1 cellular context compared by ENCODE assay signal in the genomic region with DNA sequence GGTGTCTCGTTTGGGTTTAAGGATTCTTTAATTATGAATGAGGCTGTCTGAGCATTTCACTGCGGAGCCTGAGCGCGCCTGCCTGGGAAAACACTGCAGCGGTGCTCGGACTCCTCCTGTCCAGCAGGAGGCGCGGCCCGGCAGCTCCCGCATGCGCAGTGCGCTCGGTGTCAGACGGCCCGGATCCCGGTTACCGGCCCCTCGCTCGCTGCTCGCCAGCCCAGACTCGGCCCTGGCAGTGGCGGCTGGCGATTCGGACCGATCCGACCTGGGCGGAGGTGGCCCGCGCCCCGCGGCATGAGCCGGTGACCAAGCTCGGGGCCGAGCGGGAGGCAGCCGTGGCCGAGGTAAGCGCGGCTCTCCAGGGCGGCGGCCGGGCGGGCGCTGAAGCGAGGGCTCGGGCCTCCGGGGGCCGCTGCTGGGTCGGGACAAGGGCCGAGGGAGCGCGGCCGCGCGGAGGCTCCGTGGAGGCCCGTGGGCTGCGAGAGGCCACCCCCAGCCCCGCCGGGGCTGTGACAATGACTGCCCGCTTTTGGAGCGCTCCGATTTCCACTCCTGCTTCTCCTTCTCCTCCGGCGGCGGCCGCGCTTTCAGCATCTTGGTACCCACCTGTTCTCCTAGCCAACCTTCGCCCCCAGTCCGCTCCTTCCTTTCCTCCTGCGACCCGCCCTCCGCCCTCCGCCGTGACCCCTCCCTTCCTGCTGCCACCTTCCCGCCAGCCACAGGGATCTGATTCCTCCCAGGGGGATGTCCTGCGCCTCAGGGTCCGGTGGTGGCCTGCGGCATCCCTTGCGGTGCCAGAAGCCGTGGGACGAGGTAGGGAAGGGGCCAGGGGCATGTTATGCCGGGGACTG.
TF ChIP-seq lines count a peak whose summit lies in the region.

EXT2 (plus strand) TSS at position 173 of the 854 bp plus-strand sequence. CDS start 12,035 bp downstream, outside the sequence.

TF ChIP-seq in HepG2, 621 proteins besides CTCF, POLR2A, EP300 and RAD21 (continued from another document and continues in another):
- TF ChIP-seq HMGXB4 (CRISPR knock-in tag; IDR thresholded peaks at IDR 0.05; ENCODE audit: borderline replicate concordance in 1 of 2, low read depth in 1 of 2): peak; percentile 93 to 98
- TF ChIP-seq, protein P1, sequence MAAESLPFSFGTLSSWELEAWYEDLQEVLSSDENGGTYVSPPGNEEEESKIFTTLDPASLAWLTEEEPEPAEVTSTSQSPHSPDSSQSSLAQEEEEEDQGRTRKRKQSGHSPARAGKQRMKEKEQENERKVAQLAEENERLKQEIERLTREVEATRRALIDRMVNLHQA (CRISPR knock-in tag; IDR thresholded peaks at IDR 0.05): no peak
- TF ChIP-seq ZBTB3 (CRISPR knock-in tag; IDR thresholded peaks at IDR 0.05; ENCODE audit: borderline replicate concordance, low read depth): no peak
- peak; percentile 16; the same call in 1 of the 2 replicates for TF ChIP-seq ARNT2 (CRISPR knock-in tag; IDR thresholded peaks at IDR 0.05; ENCODE audit: low read depth)
- TF ChIP-seq ZBTB38 (CRISPR knock-in tag; IDR thresholded peaks at IDR 0.05): peak; percentile 32; the same call in 1 of the 2 replicates
- TF ChIP-seq, protein P2, sequence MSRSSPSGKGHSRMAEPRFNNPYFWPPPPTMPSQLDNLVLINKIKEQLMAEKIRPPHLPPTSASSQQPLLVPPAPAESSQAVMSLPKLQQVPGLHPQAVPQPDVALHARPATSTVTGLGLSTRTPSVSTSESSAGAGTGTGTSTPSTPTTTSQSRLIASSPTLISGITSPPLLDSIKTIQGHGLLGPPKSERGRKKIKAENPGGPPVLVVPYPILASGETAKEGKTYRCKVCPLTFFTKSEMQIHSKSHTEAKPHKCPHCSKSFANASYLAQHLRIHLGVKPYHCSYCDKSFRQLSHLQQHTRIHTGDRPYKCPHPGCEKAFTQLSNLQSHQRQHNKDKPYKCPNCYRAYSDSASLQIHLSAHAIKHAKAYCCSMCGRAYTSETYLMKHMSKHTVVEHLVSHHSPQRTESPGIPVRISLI (CRISPR knock-in tag; IDR thresholded peaks at IDR 0.05; ENCODE audit: borderline replicate concordance): no peak
- no peak for TF ChIP-seq ZNF234 (CRISPR knock-in tag; conservative IDR thresholded peaks at IDR 0.05)
- no peak for TF ChIP-seq SP4 (CRISPR knock-in tag; IDR thresholded peaks at IDR 0.05)
- no peak for TF ChIP-seq ZSCAN12 (CRISPR knock-in tag; IDR thresholded peaks at IDR 0.05)
- TF ChIP-seq ZNF136 (CRISPR knock-in tag; IDR thresholded peaks at IDR 0.05; ENCODE audit: low read depth): no peak
- TF ChIP-seq, protein P3, sequence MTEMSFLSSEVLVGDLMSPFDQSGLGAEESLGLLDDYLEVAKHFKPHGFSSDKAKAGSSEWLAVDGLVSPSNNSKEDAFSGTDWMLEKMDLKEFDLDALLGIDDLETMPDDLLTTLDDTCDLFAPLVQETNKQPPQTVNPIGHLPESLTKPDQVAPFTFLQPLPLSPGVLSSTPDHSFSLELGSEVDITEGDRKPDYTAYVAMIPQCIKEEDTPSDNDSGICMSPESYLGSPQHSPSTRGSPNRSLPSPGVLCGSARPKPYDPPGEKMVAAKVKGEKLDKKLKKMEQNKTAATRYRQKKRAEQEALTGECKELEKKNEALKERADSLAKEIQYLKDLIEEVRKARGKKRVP (CRISPR knock-in tag; IDR thresholded peaks at IDR 0.05): no peak
- TF ChIP-seq DR1 (CRISPR knock-in tag; IDR thresholded peaks at IDR 0.05): no peak
- TF ChIP-seq ZNF75D (CRISPR knock-in tag; IDR thresholded peaks at IDR 0.05; ENCODE audit: borderline replicate concordance): no peak
- TF ChIP-seq RARG (CRISPR knock-in tag; IDR thresholded peaks at IDR 0.05; ENCODE audit: low read depth): no peak
- peak; percentile 74 for TF ChIP-seq NR2C2 (CRISPR knock-in tag; IDR thresholded peaks at IDR 0.05; ENCODE audit: borderline replicate concordance)
- no peak; the same call in 1 of the 2 replicates for TF ChIP-seq ARID4A (CRISPR knock-in tag; IDR thresholded peaks at IDR 0.05; ENCODE audit: borderline replicate concordance)
- TF ChIP-seq PREB (CRISPR knock-in tag; IDR thresholded peaks at IDR 0.05): no peak
- no peak for TF ChIP-seq ZNF713 (CRISPR knock-in tag; IDR thresholded peaks at IDR 0.05)
- TF ChIP-seq, protein P4, sequence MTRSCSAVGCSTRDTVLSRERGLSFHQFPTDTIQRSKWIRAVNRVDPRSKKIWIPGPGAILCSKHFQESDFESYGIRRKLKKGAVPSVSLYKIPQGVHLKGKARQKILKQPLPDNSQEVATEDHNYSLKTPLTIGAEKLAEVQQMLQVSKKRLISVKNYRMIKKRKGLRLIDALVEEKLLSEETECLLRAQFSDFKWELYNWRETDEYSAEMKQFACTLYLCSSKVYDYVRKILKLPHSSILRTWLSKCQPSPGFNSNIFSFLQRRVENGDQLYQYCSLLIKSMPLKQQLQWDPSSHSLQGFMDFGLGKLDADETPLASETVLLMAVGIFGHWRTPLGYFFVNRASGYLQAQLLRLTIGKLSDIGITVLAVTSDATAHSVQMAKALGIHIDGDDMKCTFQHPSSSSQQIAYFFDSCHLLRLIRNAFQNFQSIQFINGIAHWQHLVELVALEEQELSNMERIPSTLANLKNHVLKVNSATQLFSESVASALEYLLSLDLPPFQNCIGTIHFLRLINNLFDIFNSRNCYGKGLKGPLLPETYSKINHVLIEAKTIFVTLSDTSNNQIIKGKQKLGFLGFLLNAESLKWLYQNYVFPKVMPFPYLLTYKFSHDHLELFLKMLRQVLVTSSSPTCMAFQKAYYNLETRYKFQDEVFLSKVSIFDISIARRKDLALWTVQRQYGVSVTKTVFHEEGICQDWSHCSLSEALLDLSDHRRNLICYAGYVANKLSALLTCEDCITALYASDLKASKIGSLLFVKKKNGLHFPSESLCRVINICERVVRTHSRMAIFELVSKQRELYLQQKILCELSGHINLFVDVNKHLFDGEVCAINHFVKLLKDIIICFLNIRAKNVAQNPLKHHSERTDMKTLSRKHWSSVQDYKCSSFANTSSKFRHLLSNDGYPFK (CRISPR knock-in tag; IDR thresholded peaks at IDR 0.05; ENCODE audit: borderline replicate concordance): no peak
- peak; percentile 32 for TF ChIP-seq SKI (IDR thresholded peaks at IDR 0.05; ENCODE audit: partially characterized antibody)
- 0 out of 2 replicates have a peak, but pooled peaks have one; percentile 55 for TF ChIP-seq ZNF441 (CRISPR knock-in tag; IDR thresholded peaks at IDR 0.05; ENCODE audit: borderline replicate concordance)
- no peak for TF ChIP-seq HIVEP1 (CRISPR knock-in tag; IDR thresholded peaks at IDR 0.05)
- 0 out of 2 replicates have a peak, but pooled peaks have one; percentile 35 for TF ChIP-seq MEF2D (CRISPR knock-in tag; IDR thresholded peaks at IDR 0.05)
- TF ChIP-seq SIX4 (CRISPR knock-in tag; IDR thresholded peaks at IDR 0.05): no peak
- TF ChIP-seq, protein P5, sequence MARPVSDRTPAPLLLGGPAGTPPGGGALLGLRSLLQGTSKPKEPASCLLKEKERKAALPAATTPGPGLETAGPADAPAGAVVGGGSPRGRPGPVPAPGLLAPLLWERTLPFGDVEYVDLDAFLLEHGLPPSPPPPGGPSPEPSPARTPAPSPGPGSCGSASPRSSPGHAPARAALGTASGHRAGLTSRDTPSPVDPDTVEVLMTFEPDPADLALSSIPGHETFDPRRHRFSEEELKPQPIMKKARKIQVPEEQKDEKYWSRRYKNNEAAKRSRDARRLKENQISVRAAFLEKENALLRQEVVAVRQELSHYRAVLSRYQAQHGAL (CRISPR knock-in tag; IDR thresholded peaks at IDR 0.05; ENCODE audit: not compliant biosample characterization): no peak
- peak; percentile 73; the same call in 1 of the 2 replicates for TF ChIP-seq ZNF547 (CRISPR knock-in tag; IDR thresholded peaks at IDR 0.05)
- no peak for TF ChIP-seq ZBTB8A (CRISPR knock-in tag; IDR thresholded peaks at IDR 0.05; ENCODE audit: borderline replicate concordance, low read depth)
- no peak for TF ChIP-seq HNF4A (CRISPR knock-in tag; IDR thresholded peaks at IDR 0.05)
- TF ChIP-seq FOXA3 (CRISPR knock-in tag; IDR thresholded peaks at IDR 0.05): no peak
- TF ChIP-seq, protein P6, sequence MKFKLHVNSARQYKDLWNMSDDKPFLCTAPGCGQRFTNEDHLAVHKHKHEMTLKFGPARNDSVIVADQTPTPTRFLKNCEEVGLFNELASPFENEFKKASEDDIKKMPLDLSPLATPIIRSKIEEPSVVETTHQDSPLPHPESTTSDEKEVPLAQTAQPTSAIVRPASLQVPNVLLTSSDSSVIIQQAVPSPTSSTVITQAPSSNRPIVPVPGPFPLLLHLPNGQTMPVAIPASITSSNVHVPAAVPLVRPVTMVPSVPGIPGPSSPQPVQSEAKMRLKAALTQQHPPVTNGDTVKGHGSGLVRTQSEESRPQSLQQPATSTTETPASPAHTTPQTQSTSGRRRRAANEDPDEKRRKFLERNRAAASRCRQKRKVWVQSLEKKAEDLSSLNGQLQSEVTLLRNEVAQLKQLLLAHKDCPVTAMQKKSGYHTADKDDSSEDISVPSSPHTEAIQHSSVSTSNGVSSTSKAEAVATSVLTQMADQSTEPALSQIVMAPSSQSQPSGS (CRISPR knock-in tag; IDR thresholded peaks at IDR 0.05): no peak
- no peak for TF ChIP-seq CENPT (CRISPR knock-in tag; IDR thresholded peaks at IDR 0.05; ENCODE audit: low read depth)
- no peak for TF ChIP-seq SKIL (CRISPR knock-in tag; IDR thresholded peaks at IDR 0.05; ENCODE audit: borderline replicate concordance)
- no peak for TF ChIP-seq ZSCAN30 (CRISPR knock-in tag; IDR thresholded peaks at IDR 0.05)
- 0 out of 2 replicates have a peak, but pooled peaks have one; percentile 39 for TF ChIP-seq AHR (CRISPR knock-in tag; IDR thresholded peaks at IDR 0.05)
- peak; percentile 66 for TF ChIP-seq PHF20 (CRISPR knock-in tag; IDR thresholded peaks at IDR 0.05)
- no peak for TF ChIP-seq ZNF569 (CRISPR knock-in tag; IDR thresholded peaks at IDR 0.05; ENCODE audit: borderline replicate concordance)
- no peak for TF ChIP-seq ZMYM2 (CRISPR knock-in tag; IDR thresholded peaks at IDR 0.05)
- TF ChIP-seq HHEX (CRISPR knock-in tag; IDR thresholded peaks at IDR 0.05): no peak
- no peak for TF ChIP-seq HOXA3 (CRISPR knock-in tag; IDR thresholded peaks at IDR 0.05)
